17 cellular contexts compared by ENCODE assay signal in genomic region chr5:116504593-116504992, GRCh38.
DNase-seq lines count a peak whose midpoint lies in the region; ATAC-seq and TF ChIP-seq lines count a peak whose summit lies in the region.
"Had no signal": no experiment of that assay in that cellular context is flagged by ENCODE, and none has a peak within 500 bp of the region (broad histone marks: within the 10 kb centered on the region; RNA-seq: fewer than 3 reads in every experiment).

No MANE protein-coding gene starts in this region.

- H2AFZ ChIP-seq in neural progenitor cell (replicated peaks) = no peak overlapping the region

- H3K27ac Mint-ChIP-seq in WTC11 (peak overlapping the region; percentile 87; the same call in 1 of the 2 replicates), mesothelial cell of epicardium (peak overlapping the region; percentile 84), neural progenitor cell (no peak overlapping the region)
- H3K27ac Mint-ChIP-seq: CD4-positive, alpha-beta T cell had no signal

- H3K4me1 Mint-ChIP-seq in WTC11 (peaks cover 99% of the 10 kb centered on the region), mesothelial cell of epicardium (peaks cover 87% of the 10 kb centered on the region), neural progenitor cell (peaks cover 43% of the 10 kb centered on the region)

- H3K9ac ChIP-seq in neural progenitor cell = no peak overlapping the region

- H3K27me3 Mint-ChIP-seq in WTC11 (ENCODE audit: low read depth) (no peaks in the 10 kb centered on the region), mesothelial cell of epicardium (ENCODE audit: low read depth) (no peaks in the 10 kb centered on the region), neural progenitor cell (ENCODE audit: insufficient read depth, low read depth) (no peaks in the 10 kb centered on the region)
- H3K27me3 Mint-ChIP-seq: CD4-positive, alpha-beta T cell had no signal

- no peak overlapping the region for H3K4me3 Mint-ChIP-seq in WTC11
- H3K4me3 Mint-ChIP-seq in mesothelial cell of epicardium = no peak overlapping the region
- H3K4me3 Mint-ChIP-seq in neural progenitor cell = no peak overlapping the region
- H3K4me3 Mint-ChIP-seq: CD4-positive, alpha-beta T cell had no signal

- no peak overlapping the region for H3K4me3 ChIP-seq in neural progenitor cell
- H3K4me3 ChIP-seq: A549 had no signal

- CTCF ChIA-PET in WTC11 (lab: Charles Lee) = no interaction called here

- ATAC-seq in GM18511 (IDR thresholded peaks at IDR 0.05; ENCODE audit: unreplicated experiment) (peak; percentile 68), WTC11 (no peak), GM21619 (IDR thresholded peaks at IDR 0.05; ENCODE audit: unreplicated experiment) (no peak)
- ATAC-seq: A549 had no signal

- no peaks in the 10 kb centered on the region for H3K9me3 ChIP-seq in neural progenitor cell (ENCODE audit: low read depth)
- H3K9me3 ChIP-seq: A549 had no signal

- peaks cover 47% of the 10 kb centered on the region for H3K4me1 ChIP-seq in neural progenitor cell
- H3K4me1 ChIP-seq: A549 had no signal

- no peak for TF ChIP-seq CTCF in WTC11 (IDR thresholded peaks at IDR 0.05)
- no peak for TF ChIP-seq CTCF in mesothelial cell of epicardium (IDR thresholded peaks at IDR 0.05; ENCODE audit: unreplicated experiment)
- no peak for TF ChIP-seq CTCF in neural progenitor cell (IDR thresholded peaks at IDR 0.05)

- no peaks in the 10 kb centered on the region for H3K9me3 Mint-ChIP-seq in WTC11
- no peaks in the 10 kb centered on the region for H3K9me3 Mint-ChIP-seq in mesothelial cell of epicardium
- no peaks in the 10 kb centered on the region for H3K9me3 Mint-ChIP-seq in neural progenitor cell
- H3K9me3 Mint-ChIP-seq: CD4-positive, alpha-beta T cell had no signal

- H3K36me3 Mint-ChIP-seq in WTC11 (peaks cover 59% of the 10 kb centered on the region), mesothelial cell of epicardium (peaks cover 8% of the 10 kb centered on the region), neural progenitor cell (peaks cover 40% of the 10 kb centered on the region)

- H3K36me3 ChIP-seq in neural progenitor cell = peaks cover 12% of the 10 kb centered on the region

- H4K20me1 ChIP-seq in neural progenitor cell (ENCODE audit: low read depth) = peaks cover 88% of the 10 kb centered on the region

- no peak overlapping the region for H3K27ac ChIP-seq in neural progenitor cell
- H3K27ac ChIP-seq: 22Rv1, A549, C4-2B, HL-60 had no signal

- H3K79me2 ChIP-seq in neural progenitor cell (ENCODE audit: low read depth) = peaks cover 100% of the 10 kb centered on the region

- peak overlapping the region; percentile 3 for H3K4me2 ChIP-seq in neural progenitor cell
- H3K4me2 ChIP-seq: A549 had no signal

- POLR2A ChIA-PET in WTC11 (lab: Charles Lee) = no interaction called here

- DNase-seq in WTC11 (ENCODE audit: low spot score) (no peak), mesothelial cell of epicardium (ENCODE audit: low spot score in 2 of 2, unreplicated experiment in 2 of 2) (no peak), neural progenitor cell (ENCODE audit: low spot score) (no peak), NCI-H2107 treated with DMSO at 0.1 percent for 48 hours (lab: John Stamatoyannopoulos, UW; ENCODE audit: unreplicated experiment) (no peak), DMS 273 treated with DMSO at 0.1 percent for 48 hours (lab: John Stamatoyannopoulos, UW) (no peak), COLO829 (ENCODE audit: low spot score) (no peak)
- DNase-seq: AML-193; CD4-positive, alpha-beta T cell; DMS79 treated with DMSO at 0.1 percent for 48 hours; GF-D8; HCEC 1CT had no signal

- peaks cover 5% of the 10 kb centered on the region for H3F3A ChIP-seq in neural progenitor cell (ENCODE audit: low read depth)

- no peaks in the 10 kb centered on the region for H3K27me3 ChIP-seq in neural progenitor cell

TF ChIP-seq in WTC11, 78 proteins besides CTCF, POLR2A, EP300 and RAD21:
- TF ChIP-seq ZNF423 (CRISPR knock-in tag; IDR thresholded peaks at IDR 0.05) (no peak), RORB (CRISPR knock-in tag; IDR thresholded peaks at IDR 0.05) (no peak), MXD4 (CRISPR knock-in tag; IDR thresholded peaks at IDR 0.05; ENCODE audit: borderline replicate concordance) (no peak), HMGA2 (CRISPR knock-in tag; IDR thresholded peaks at IDR 0.05) (no peak), GTF2I (CRISPR knock-in tag; conservative IDR thresholded peaks at IDR 0.05) (no peak), ERG (CRISPR knock-in tag; IDR thresholded peaks at IDR 0.05) (no peak)
- TF ChIP-seq, protein P1, sequence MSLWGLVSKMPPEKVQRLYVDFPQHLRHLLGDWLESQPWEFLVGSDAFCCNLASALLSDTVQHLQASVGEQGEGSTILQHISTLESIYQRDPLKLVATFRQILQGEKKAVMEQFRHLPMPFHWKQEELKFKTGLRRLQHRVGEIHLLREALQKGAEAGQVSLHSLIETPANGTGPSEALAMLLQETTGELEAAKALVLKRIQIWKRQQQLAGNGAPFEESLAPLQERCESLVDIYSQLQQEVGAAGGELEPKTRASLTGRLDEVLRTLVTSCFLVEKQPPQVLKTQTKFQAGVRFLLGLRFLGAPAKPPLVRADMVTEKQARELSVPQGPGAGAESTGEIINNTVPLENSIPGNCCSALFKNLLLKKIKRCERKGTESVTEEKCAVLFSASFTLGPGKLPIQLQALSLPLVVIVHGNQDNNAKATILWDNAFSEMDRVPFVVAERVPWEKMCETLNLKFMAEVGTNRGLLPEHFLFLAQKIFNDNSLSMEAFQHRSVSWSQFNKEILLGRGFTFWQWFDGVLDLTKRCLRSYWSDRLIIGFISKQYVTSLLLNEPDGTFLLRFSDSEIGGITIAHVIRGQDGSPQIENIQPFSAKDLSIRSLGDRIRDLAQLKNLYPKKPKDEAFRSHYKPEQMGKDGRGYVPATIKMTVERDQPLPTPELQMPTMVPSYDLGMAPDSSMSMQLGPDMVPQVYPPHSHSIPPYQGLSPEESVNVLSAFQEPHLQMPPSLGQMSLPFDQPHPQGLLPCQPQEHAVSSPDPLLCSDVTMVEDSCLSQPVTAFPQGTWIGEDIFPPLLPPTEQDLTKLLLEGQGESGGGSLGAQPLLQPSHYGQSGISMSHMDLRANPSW (CRISPR knock-in tag; conservative IDR thresholded peaks at IDR 0.05; ENCODE audit: low read depth) = no peak
